ENCODE assay signal across 8 cellular contexts in genomic region chr19:10717356-10718204, GRCh38. TPM values are rescaled to one million over a fixed set of nuclear protein-coding genes. Genes with fewer than 3 reads are reported as not detected.
DNase-seq lines count a peak whose midpoint lies in the region; ATAC-seq and TF ChIP-seq lines count a peak whose summit lies in the region.

TSS of gene DNM2 (plus strand) at chr19:10718079. CDS start at chr19:10718243, 164 bp downstream.

- ATAC-seq in GM21717 (IDR thresholded peaks at IDR 0.05; ENCODE audit: unreplicated experiment) (peak; percentile 71), Panc1 (peak; percentile 94), esophagus mucosa (peak; percentile 94)

- CTCF ChIA-PET in Panc1 (lab: Charles Lee) = interaction anchor here (0.5 to 1.4 kb wide), 7 partner anchors 16 to 297 kb away, joined by 3 to 9 read pairs (median 4); partner anchors contain the start of gene QTRT1

- intact Hi-C loops in Panc1 (cut with micrococcal nuclease; ENCODE audit: unreplicated experiment) = loop anchor here (10.0 kb wide), 1 partner anchor 147 kb away; no protein-coding TSS in a partner anchor

- in situ Hi-C loops in Panc1 (cut with HindIII; ENCODE audit: low pct_unique_long_range_greater_than_20kb, low sequenced_read_pairs) = no loop called here

- H3K4me1 ChIP-seq in Panc1 (ENCODE audit: control insufficient read depth, insufficient read depth, low read length) = peaks cover 3% of the 10 kb centered on the region; the same call in 1 of the 2 replicates
- H3K4me1 ChIP-seq in muscle layer of duodenum (ENCODE audit: control insufficient read depth in 1 of 2, insufficient read depth in 2 of 2, low read length in 2 of 2) = peaks cover 0 to 31% of the 10 kb centered on the region in 2 donors

- peak; percentile 82; the same call in 1 of the 2 replicates for TF ChIP-seq CTCF in Panc1 (IDR thresholded peaks at IDR 0.05)

- POLR2A ChIA-PET in Panc1 (lab: Charles Lee) = interaction anchor here (0.5 kb wide), 1 partner anchor 127 kb away, joined by 4 read pairs; no protein-coding TSS in a partner anchor

- H3K27me3 ChIP-seq in Panc1 (ENCODE audit: control insufficient read depth, insufficient read depth, low read length) (no peaks in the 10 kb centered on the region), muscle layer of duodenum (ENCODE audit: low read depth, low read length) (no peaks in the 10 kb centered on the region)

- peaks cover 2% of the 10 kb centered on the region; the same call in 1 of the 2 replicates for H3K36me3 ChIP-seq in Panc1 (ENCODE audit: control insufficient read depth, insufficient read depth, low read length)
- H3K36me3 ChIP-seq in muscle layer of duodenum (ENCODE audit: control insufficient read depth in 1 of 2, insufficient read depth in 2 of 2, low read length in 2 of 2) = peaks cover 0 to 12% of the 10 kb centered on the region in 2 donors

- BruUV-seq in Panc1 (replicated peaks; lab: Mats Ljungman, UMichigan) = no TSS peak

- peak within 1 kb of the TSS; percentile 80 for H3K27ac ChIP-seq in Panc1 (ENCODE audit: low read length)
- peak within 1 kb of the TSS; percentile 84 for H3K27ac ChIP-seq in muscle layer of duodenum (ENCODE audit: low read length)

- H3K9me3 ChIP-seq in Panc1 (ENCODE audit: control insufficient read depth, insufficient read depth, low read depth, low read length) (no peaks in the 10 kb centered on the region), muscle layer of duodenum (ENCODE audit: control insufficient read depth in 1 of 2, low read length in 2 of 2) (no peaks in the 10 kb centered on the region)

- peak; percentile 98 for DNase-seq in DMS53 treated with DMSO at 0.1 percent for 48 hours (lab: John Stamatoyannopoulos, UW; ENCODE audit: unreplicated experiment)
- DNase-seq in KG1 (lab: John Stamatoyannopoulos, UW) = peak; percentile 100
- DNase-seq in Panc1 (ENCODE audit: low read depth, low spot score) = peak; percentile 99
- DNase-seq in activated T-cell treated with anti-CD3 and anti-CD28 coated beads, Interleukin-2, amount 50 U/mL, for 48 hours = peak; percentile 99 to 100
- peak; percentile 96 for DNase-seq in stimulated activated CD8-positive, alpha-beta memory T cell treated with anti-CD3 and anti-CD28 coated beads, Interleukin-7, amount 100 ng/mL, for 48 hours (ENCODE audit: extremely low read depth in 1 of 2, low read depth in 1 of 2)

- H3K4me3 ChIP-seq in Panc1 (ENCODE audit: low read depth in 2 of 2, low read length in 2 of 2) = peak within 1 kb of the TSS; percentile 76 to 78
- peak within 1 kb of the TSS; percentile 87 to 90 for H3K4me3 ChIP-seq in muscle layer of duodenum (ENCODE audit: low read depth in 1 of 2, low read length in 2 of 2)

RNA-seq across cellular contexts. Expression of gene DNM2, which starts in this region (rescaled TPM):
- total RNA-seq in Panc1 (2021; ENCODE audit: unreplicated experiment) (125 TPM), esophagus mucosa (79.8 TPM)
- 163 TPM for polyA plus RNA-seq in Panc1 (2012; ENCODE audit: insufficient read length)

Comparison
In these comparisons a context has a peak if more than half of its experiments do, and no peak if none do; other contexts are left out.
1. Peak in every context shown above with its lines: DNase-seq, ATAC-seq, H3K4me3 ChIP-seq and H3K27ac ChIP-seq.